Comparison of ENCODE assay signal across 8 cellular contexts in genomic region chr3:72996121-72996472, GRCh38. TPM values are rescaled to one million over a fixed set of nuclear protein-coding genes. Genes with fewer than 3 reads are reported as not detected.
DNase-seq lines count a peak whose midpoint lies in the region; ATAC-seq, FAIRE-seq and TF ChIP-seq lines count a peak whose summit lies in the region.

No MANE protein-coding gene starts in this region.

- H3K27me3 ChIP-seq in bronchial epithelial cell (ENCODE audit: control insufficient read depth, insufficient read depth, low read length), result no peaks in the 10 kb centered on the region

- H3K27ac ChIP-seq in mesodermal cell (ENCODE audit: low read depth, low read length, severe bottlenecking) (peak overlapping the region; percentile 95), urinary bladder (ENCODE audit: low read depth) (peak overlapping the region; percentile 93)

- H3K27me3 Mint-ChIP-seq in activated naive CD4-positive, alpha-beta T cell treated with anti-CD3 and anti-CD28 coated beads for 36 hours (ENCODE audit: low read depth), result no peaks in the 10 kb centered on the region

- FAIRE-seq in bronchial epithelial cell (lab: Jason Lieb, UNC), result no peak

- TF ChIP-seq CTCF in bronchial epithelial cell (IDR thresholded peaks at IDR 0.05; ENCODE audit: insufficient read depth, low read length, severe bottlenecking), result no peak

- no peaks in the 10 kb centered on the region for H3K9me3 Mint-ChIP-seq in activated naive CD4-positive, alpha-beta T cell treated with anti-CD3 and anti-CD28 coated beads for 36 hours

- 82 to 84% methylated on average over 15 to 20 of the region's 20 CpGs for WGBS in mesodermal cell (ENCODE audit: insufficient coverage in 2 of 2), 2 experiments
- 78% methylated on average over 20 of the region's 20 CpGs for WGBS in urinary bladder

- intact Hi-C loops in activated naive CD4-positive, alpha-beta T cell treated with anti-CD3 and anti-CD28 coated beads for 36 hours (cut with micrococcal nuclease), result loop anchor here (2.0 kb wide), 1 partner anchor 43 kb away; no protein-coding TSS in a partner anchor

- peaks cover 22% of the 10 kb centered on the region for H3K36me3 Mint-ChIP-seq in activated naive CD4-positive, alpha-beta T cell treated with anti-CD3 and anti-CD28 coated beads for 36 hours (ENCODE audit: low read depth)

- ATAC-seq in HG02798 (IDR thresholded peaks at IDR 0.05; ENCODE audit: poor library complexity, unreplicated experiment) (no peak), GM21717 (IDR thresholded peaks at IDR 0.05; ENCODE audit: unreplicated experiment) (no peak)

- peak overlapping the region; percentile 86 for H3K4me3 Mint-ChIP-seq in activated naive CD4-positive, alpha-beta T cell treated with anti-CD3 and anti-CD28 coated beads for 36 hours

- H3K4me3 ChIP-seq in bronchial epithelial cell (ENCODE audit: low read depth, low read length), result peak overlapping the region; percentile 84
- peak overlapping the region; percentile 75 for H3K4me3 ChIP-seq in mesodermal cell (ENCODE audit: extremely low read depth, insufficient read depth, low read length, poor library complexity, severe bottlenecking)
- H3K4me3 ChIP-seq in urinary bladder (ENCODE audit: low read depth, low read length), result peak overlapping the region; percentile 90

- H3K4me1 ChIP-seq in mesodermal cell (ENCODE audit: control insufficient read depth, insufficient read depth, low read length, poor library complexity, severe bottlenecking), result peaks cover 8% of the 10 kb centered on the region
- peaks cover 3% of the 10 kb centered on the region for H3K4me1 ChIP-seq in urinary bladder (ENCODE audit: insufficient read depth)

- peaks cover 2% of the 10 kb centered on the region for H3K36me3 ChIP-seq in bronchial epithelial cell (ENCODE audit: control insufficient read depth, insufficient read depth, low read length)
- peaks cover 26% of the 10 kb centered on the region for H3K36me3 ChIP-seq in mesodermal cell (ENCODE audit: control insufficient read depth, insufficient read depth, low read length)
- H3K36me3 ChIP-seq in urinary bladder (ENCODE audit: insufficient read depth), result no peaks in the 10 kb centered on the region

- no peak for DNase-seq in activated naive CD4-positive, alpha-beta T cell treated with anti-CD3 and anti-CD28 coated beads for 36 hours
- no peak for DNase-seq in activated naive CD4-positive, alpha-beta T cell treated with Interleukin-2 at 50 U/mL for 16 hours
- DNase-seq in bronchial epithelial cell (ENCODE audit: low read depth), result no peak
- DNase-seq in NCI-H446 treated with DMSO at 0.1 percent for 48 hours (lab: John Stamatoyannopoulos, UW), result no peak

- CTCF ChIA-PET in activated naive CD4-positive, alpha-beta T cell treated with anti-CD3 and anti-CD28 coated beads for 36 hours (lab: Charles Lee), result interaction anchor here (0.9 kb wide), 1 partner anchor 30 kb away, joined by 3 read pairs; no protein-coding TSS in a partner anchor

- H3K9me3 ChIP-seq in mesodermal cell (ENCODE audit: control insufficient read depth, low read length), result no peaks in the 10 kb centered on the region

- peaks cover 33% of the 10 kb centered on the region for H3K4me1 Mint-ChIP-seq in activated naive CD4-positive, alpha-beta T cell treated with anti-CD3 and anti-CD28 coated beads for 36 hours (ENCODE audit: low read depth)

- peak overlapping the region; percentile 88 for H3K27ac Mint-ChIP-seq in activated naive CD4-positive, alpha-beta T cell treated with anti-CD3 and anti-CD28 coated beads for 36 hours

RNA-seq across cellular contexts. Expression of gene PPP4R2, which starts 0.5 kb away (rescaled TPM):
- total RNA-seq in activated naive CD4-positive, alpha-beta T cell treated with anti-CD3 and anti-CD28 coated beads for 36 hours, result 10 to 100 TPM; 68.1 to 71.6 TPM
- total RNA-seq in bronchial epithelial cell (82.1 and 117 TPM in 2 replicates), urinary bladder (132 TPM)
- polyA plus RNA-seq in mesodermal cell (2013, experiment 1 of 2), result 67.0 TPM
- polyA plus RNA-seq in mesodermal cell (2013, experiment 2 of 2), result 73.4 TPM
- 15.4 TPM for polyA plus RNA-seq in urinary bladder
